ENCODE assay signal across 24 cellular contexts in the genomic region with DNA sequence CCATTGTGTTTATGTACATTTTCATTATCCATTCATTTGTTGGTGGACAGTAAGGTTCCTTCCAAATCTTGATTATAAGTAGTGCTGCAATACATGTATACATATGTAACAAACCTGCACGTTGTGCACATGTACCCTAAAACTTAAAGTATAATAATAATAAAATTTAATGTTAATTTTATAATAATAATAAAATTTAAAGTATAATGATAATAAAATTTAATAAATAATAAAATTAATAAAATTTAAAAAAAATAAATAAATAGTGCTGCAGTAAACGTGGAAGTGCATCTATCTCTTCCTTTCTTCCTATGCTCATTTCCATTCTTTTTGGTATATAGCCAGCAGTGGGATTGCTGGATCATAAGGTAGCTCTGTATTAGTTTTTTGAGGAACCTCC.
"Had no signal": no experiment of that assay in that cellular context is flagged by ENCODE, and none has a peak within 500 bp of the region (broad histone marks: within the 10 kb centered on the region; RNA-seq: fewer than 3 reads in every experiment).

No MANE protein-coding gene starts in this region.

- H3K27ac Mint-ChIP-seq: immature natural killer cell; naive thymus-derived CD4-positive, alpha-beta T cell; natural killer cell had no signal

- ATAC-seq: esophagus mucosa; gastroesophageal sphincter; heart left ventricle; left cardiac atrium; left lung; left ventricle myocardium superior; lower lobe of right lung; naive thymus-derived CD4-positive, alpha-beta T cell; natural killer cell had no signal

- H3K4me3 Mint-ChIP-seq: immature natural killer cell; naive thymus-derived CD4-positive, alpha-beta T cell; natural killer cell had no signal

- DNase-seq: dermis blood vessel endothelial cell; dorsolateral prefrontal cortex; effector CD4-positive, alpha-beta T cell; effector memory CD4-positive, alpha-beta T cell; esophagus squamous epithelium; foreskin fibroblast; foreskin melanocyte; heart left ventricle; hypothalamus; immature natural killer cell; islet precursor cell; left cardiac atrium; left lung; left ventricle myocardium superior; lower lobe of right lung; mesenchymal stem cell; midbrain; naive thymus-derived CD4-positive, alpha-beta T cell; natural killer cell had no signal

- H3K9me3 ChIP-seq: esophagus squamous epithelium, gastroesophageal sphincter, heart left ventricle, left lung, lower lobe of right lung had no signal

- H3K4me1 ChIP-seq: esophagus squamous epithelium, gastroesophageal sphincter, heart left ventricle, left lung, lower lobe of right lung had no signal

- FAIRE-seq: endothelial cell of umbilical vein had no signal

- H3K4me3 ChIP-seq: coronary artery, dorsolateral prefrontal cortex, esophagus squamous epithelium, gastroesophageal sphincter, heart left ventricle, hepatocyte, left lung, lower lobe of right lung had no signal

- H3K27me3 Mint-ChIP-seq: naive thymus-derived CD4-positive, alpha-beta T cell had no signal

- H3K9me3 Mint-ChIP-seq: immature natural killer cell, natural killer cell had no signal

- H3K27ac ChIP-seq: coronary artery, dorsolateral prefrontal cortex, esophagus squamous epithelium, gastroesophageal sphincter, heart left ventricle, hepatocyte, left lung, lower lobe of right lung had no signal
